11 cellular contexts compared by ENCODE assay signal in genomic region chr18:74316257-74317180, GRCh38. TPM values are rescaled to one million over a fixed set of nuclear protein-coding genes. Genes with fewer than 3 reads are reported as not detected.
DNase-seq lines count a peak whose midpoint lies in the region; ATAC-seq and TF ChIP-seq lines count a peak whose summit lies in the region.
"Had no signal": no experiment of that assay in that cellular context is flagged by ENCODE, and none has a peak within 500 bp of the region (broad histone marks: within the 10 kb centered on the region; RNA-seq: fewer than 3 reads in every experiment).

No MANE protein-coding gene starts in this region.

- H3K9me2 ChIP-seq in GM23338 (ENCODE audit: insufficient read depth): no peaks in the 10 kb centered on the region

- no peaks in the 10 kb centered on the region for H3K27me3 ChIP-seq in GM23338 (ENCODE audit: insufficient read depth)

- TF ChIP-seq CTCF in GM23338 (conservative IDR thresholded peaks at IDR 0.05; ENCODE audit: low read depth in 2 of 2) (no peak), nephron progenitor cell (IDR thresholded peaks at IDR 0.05) (no peak)
- no peak for TF ChIP-seq CTCF in activated CD8-positive, alpha-beta T cell treated with anti-CD3 and anti-CD28 coated beads for 36 hours (IDR thresholded peaks at IDR 0.05)

- H3K4me3 ChIP-seq in GM23338: no peak overlapping the region

- peak; percentile 54 for DNase-seq in GM23338 (ENCODE audit: low spot score)
- DNase-seq in SW480 (ENCODE audit: low spot score): peak; percentile 5
- peak; percentile 59 for DNase-seq in foreskin melanocyte
- DNase-seq in sciatic nerve (ENCODE audit: low spot score): no peak
- DNase-seq in stimulated activated naive CD4-positive, alpha-beta T cell (lab: John Stamatoyannopoulos, UW): no peak
- DNase-seq in T-cell: no peak
- no peak for DNase-seq in nephron progenitor cell
- DNase-seq in activated CD8-positive, alpha-beta T cell treated with anti-CD3 and anti-CD28 coated beads for 36 hours: no peak
- DNase-seq: natural killer cell, NCI-H446 had no signal

- H2AFZ ChIP-seq in GM23338: peak overlapping the region; percentile 70; the same call in 1 of the 2 replicates

- CTCF ChIA-PET in T-cell (lab: Charles Lee): no interaction called here
- CTCF ChIA-PET in activated CD8-positive, alpha-beta T cell treated with anti-CD3 and anti-CD28 coated beads for 36 hours (lab: Charles Lee): interaction anchor here (1.1 kb wide), 1 partner anchor 177 kb away, joined by 3 read pairs; no protein-coding TSS in a partner anchor

- intact Hi-C loops in sciatic nerve (cut with DNase I): no loop called here
- intact Hi-C loops in activated CD8-positive, alpha-beta T cell treated with anti-CD3 and anti-CD28 coated beads for 36 hours (cut with micrococcal nuclease): no loop called here

- H3K27ac Mint-ChIP-seq in GM23338 (no peak overlapping the region), T-cell (no peak overlapping the region), nephron progenitor cell (no peak overlapping the region)
- H3K27ac Mint-ChIP-seq in activated CD8-positive, alpha-beta T cell treated with anti-CD3 and anti-CD28 coated beads for 36 hours: no peak overlapping the region
- H3K27ac Mint-ChIP-seq: natural killer cell had no signal

- no peak overlapping the region for H3K27ac ChIP-seq in GM23338 (ENCODE audit: low read depth)

- POLR2A ChIA-PET in T-cell (lab: Charles Lee): no interaction called here
- POLR2A ChIA-PET in activated CD8-positive, alpha-beta T cell treated with anti-CD3 and anti-CD28 coated beads for 36 hours (lab: Charles Lee): interaction anchor here (0.7 kb wide), 1 partner anchor 1720 kb away, joined by 3 read pairs; no protein-coding TSS in a partner anchor

- H3K4me2 ChIP-seq in GM23338: no peak overlapping the region

- H3F3A ChIP-seq in GM23338 (replicated peaks; ENCODE audit: low read depth): no peaks in the 10 kb centered on the region

- H3K27me3 Mint-ChIP-seq in GM23338 (ENCODE audit: insufficient read depth, low read depth, poor library complexity) (peaks cover 4% of the 10 kb centered on the region), T-cell (peaks cover 5 to 11% of the 10 kb centered on the region in 2 donors), nephron progenitor cell (ENCODE audit: low read depth, poor library complexity) (no peaks in the 10 kb centered on the region)
- H3K27me3 Mint-ChIP-seq in activated CD8-positive, alpha-beta T cell treated with anti-CD3 and anti-CD28 coated beads for 36 hours: no peaks in the 10 kb centered on the region

- no peaks in the 10 kb centered on the region for H3K36me3 ChIP-seq in GM23338 (ENCODE audit: insufficient read depth)

- H3K4me1 Mint-ChIP-seq in GM23338: peaks cover 6% of the 10 kb centered on the region; the same call in 2 of the 3 replicates
- H3K4me1 Mint-ChIP-seq in T-cell: no peaks in the 10 kb centered on the region
- H3K4me1 Mint-ChIP-seq in nephron progenitor cell: no peaks in the 10 kb centered on the region
- H3K4me1 Mint-ChIP-seq in activated CD8-positive, alpha-beta T cell treated with anti-CD3 and anti-CD28 coated beads for 36 hours (ENCODE audit: low read depth): no peaks in the 10 kb centered on the region
- H3K4me1 Mint-ChIP-seq: natural killer cell had no signal

- H3K4me3 Mint-ChIP-seq in GM23338 (no peak overlapping the region), T-cell (no peak overlapping the region), nephron progenitor cell (no peak overlapping the region)
- H3K4me3 Mint-ChIP-seq in activated CD8-positive, alpha-beta T cell treated with anti-CD3 and anti-CD28 coated beads for 36 hours: no peak overlapping the region
- H3K4me3 Mint-ChIP-seq: natural killer cell had no signal

- ATAC-seq in GM23338 (peak; percentile 65), sciatic nerve (peak; percentile 41), T-cell (replicated peaks in 1 of 4) (no peak)
- no peak for ATAC-seq in activated CD8-positive, alpha-beta T cell treated with anti-CD3 and anti-CD28 coated beads for 36 hours
- ATAC-seq: natural killer cell had no signal

- peaks cover 3% of the 10 kb centered on the region; the same call in 1 of the 2 replicates for H3K4me1 ChIP-seq in GM23338 (ENCODE audit: insufficient read depth)

- H3K9me3 Mint-ChIP-seq in GM23338: peaks cover 9% of the 10 kb centered on the region; the same call in 1 of the 3 replicates
- H3K9me3 Mint-ChIP-seq in T-cell: no peaks in the 10 kb centered on the region
- peaks cover 11% of the 10 kb centered on the region for H3K9me3 Mint-ChIP-seq in nephron progenitor cell
- no peaks in the 10 kb centered on the region for H3K9me3 Mint-ChIP-seq in activated CD8-positive, alpha-beta T cell treated with anti-CD3 and anti-CD28 coated beads for 36 hours
- H3K9me3 Mint-ChIP-seq: natural killer cell had no signal

- H3K36me3 Mint-ChIP-seq in GM23338 (ENCODE audit: low read depth): no peaks in the 10 kb centered on the region; the same call in 2 of the 3 replicates
- no peaks in the 10 kb centered on the region for H3K36me3 Mint-ChIP-seq in T-cell
- H3K36me3 Mint-ChIP-seq in nephron progenitor cell (ENCODE audit: low read depth): no peaks in the 10 kb centered on the region
- H3K36me3 Mint-ChIP-seq in activated CD8-positive, alpha-beta T cell treated with anti-CD3 and anti-CD28 coated beads for 36 hours (ENCODE audit: low read depth): no peaks in the 10 kb centered on the region
- H3K36me3 Mint-ChIP-seq: natural killer cell had no signal

- H3K79me2 ChIP-seq in GM23338 (replicated peaks; ENCODE audit: insufficient read depth): no peaks in the 10 kb centered on the region

- no peaks in the 10 kb centered on the region for H4K20me1 ChIP-seq in GM23338 (replicated peaks; ENCODE audit: insufficient read depth)

TF ChIP-seq in GM23338, 12 proteins besides CTCF, POLR2A, EP300 and RAD21 (continues in another document):
- TF ChIP-seq EZH2phosphoT487 (IDR thresholded peaks at IDR 0.05; ENCODE audit: unreplicated experiment): no peak
- no peak for TF ChIP-seq POLR2AphosphoS5 (IDR thresholded peaks at IDR 0.05; ENCODE audit: low read depth)
- TF ChIP-seq NANOG (IDR thresholded peaks at IDR 0.05; ENCODE audit: borderline replicate concordance): no peak
- TF ChIP-seq, protein P1, sequence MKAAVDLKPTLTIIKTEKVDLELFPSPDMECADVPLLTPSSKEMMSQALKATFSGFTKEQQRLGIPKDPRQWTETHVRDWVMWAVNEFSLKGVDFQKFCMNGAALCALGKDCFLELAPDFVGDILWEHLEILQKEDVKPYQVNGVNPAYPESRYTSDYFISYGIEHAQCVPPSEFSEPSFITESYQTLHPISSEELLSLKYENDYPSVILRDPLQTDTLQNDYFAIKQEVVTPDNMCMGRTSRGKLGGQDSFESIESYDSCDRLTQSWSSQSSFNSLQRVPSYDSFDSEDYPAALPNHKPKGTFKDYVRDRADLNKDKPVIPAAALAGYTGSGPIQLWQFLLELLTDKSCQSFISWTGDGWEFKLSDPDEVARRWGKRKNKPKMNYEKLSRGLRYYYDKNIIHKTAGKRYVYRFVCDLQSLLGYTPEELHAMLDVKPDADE (IDR thresholded peaks at IDR 0.05): no peak
- TF ChIP-seq, protein P2, sequence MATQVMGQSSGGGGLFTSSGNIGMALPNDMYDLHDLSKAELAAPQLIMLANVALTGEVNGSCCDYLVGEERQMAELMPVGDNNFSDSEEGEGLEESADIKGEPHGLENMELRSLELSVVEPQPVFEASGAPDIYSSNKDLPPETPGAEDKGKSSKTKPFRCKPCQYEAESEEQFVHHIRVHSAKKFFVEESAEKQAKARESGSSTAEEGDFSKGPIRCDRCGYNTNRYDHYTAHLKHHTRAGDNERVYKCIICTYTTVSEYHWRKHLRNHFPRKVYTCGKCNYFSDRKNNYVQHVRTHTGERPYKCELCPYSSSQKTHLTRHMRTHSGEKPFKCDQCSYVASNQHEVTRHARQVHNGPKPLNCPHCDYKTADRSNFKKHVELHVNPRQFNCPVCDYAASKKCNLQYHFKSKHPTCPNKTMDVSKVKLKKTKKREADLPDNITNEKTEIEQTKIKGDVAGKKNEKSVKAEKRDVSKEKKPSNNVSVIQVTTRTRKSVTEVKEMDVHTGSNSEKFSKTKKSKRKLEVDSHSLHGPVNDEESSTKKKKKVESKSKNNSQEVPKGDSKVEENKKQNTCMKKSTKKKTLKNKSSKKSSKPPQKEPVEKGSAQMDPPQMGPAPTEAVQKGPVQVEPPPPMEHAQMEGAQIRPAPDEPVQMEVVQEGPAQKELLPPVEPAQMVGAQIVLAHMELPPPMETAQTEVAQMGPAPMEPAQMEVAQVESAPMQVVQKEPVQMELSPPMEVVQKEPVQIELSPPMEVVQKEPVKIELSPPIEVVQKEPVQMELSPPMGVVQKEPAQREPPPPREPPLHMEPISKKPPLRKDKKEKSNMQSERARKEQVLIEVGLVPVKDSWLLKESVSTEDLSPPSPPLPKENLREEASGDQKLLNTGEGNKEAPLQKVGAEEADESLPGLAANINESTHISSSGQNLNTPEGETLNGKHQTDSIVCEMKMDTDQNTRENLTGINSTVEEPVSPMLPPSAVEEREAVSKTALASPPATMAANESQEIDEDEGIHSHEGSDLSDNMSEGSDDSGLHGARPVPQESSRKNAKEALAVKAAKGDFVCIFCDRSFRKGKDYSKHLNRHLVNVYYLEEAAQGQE (IDR thresholded peaks at IDR 0.05; ENCODE audit: unreplicated experiment): no peak
- TF ChIP-seq STAT1 (IDR thresholded peaks at IDR 0.05; ENCODE audit: unreplicated experiment): no peak
- no peak for TF ChIP-seq CREB1 (CRISPR knock-in tag; IDR thresholded peaks at IDR 0.05; ENCODE audit: low read depth)
- TF ChIP-seq JUNB (IDR thresholded peaks at IDR 0.05; ENCODE audit: unreplicated experiment): no peak

RNA-seq across cellular contexts. Expression of gene C18orf63, which starts 0.9 kb away (rescaled TPM):
- not detected in 2 replicates for total RNA-seq in GM23338 (2014; rRNA removed; shearing (Covaris generic))
- not detected in 2 replicates for polyA plus RNA-seq in GM23338 (2016; fragmentation: Nextera tagmentation; extraction: Ambion mirVana)
- not detected for total RNA-seq in sciatic nerve
- not detected for total RNA-seq in T-cell
- total RNA-seq in activated CD8-positive, alpha-beta T cell treated with anti-CD3 and anti-CD28 coated beads for 36 hours: not detected
- total RNA-seq: glomerular endothelial cell, natural killer cell had no signal

RNA-seq across cellular contexts. Expression of gene CYB5A, which starts 24.8 kb away (rescaled TPM):
- total RNA-seq in GM23338 (2014; rRNA removed; shearing (Covaris generic)): 122 and 136 TPM in 2 replicates
- 274 and 283 TPM in 2 replicates for polyA plus RNA-seq in GM23338 (2016; fragmentation: Nextera tagmentation; extraction: Ambion mirVana)
- 117 TPM for total RNA-seq in sciatic nerve
- 10 to 100 TPM; 14.4 to 28.8 (median 25.1) TPM for total RNA-seq in T-cell
- total RNA-seq in activated CD8-positive, alpha-beta T cell treated with anti-CD3 and anti-CD28 coated beads for 36 hours: 10 to 100 TPM; 60.2 to 62.4 TPM

Comparison
In these comparisons a context has a peak if more than half of its experiments do, and no peak if none do; other contexts are left out.
1. ATAC-seq: peak in GM23338 (single experiment) and sciatic nerve (single experiment); none in T-cell (0 of 4) and activated CD8-positive, alpha-beta T cell treated with anti-CD3 and anti-CD28 coated beads for 36 hours (single experiment).
2. DNase-seq: peak in GM23338 (single experiment), SW480 (single experiment) and foreskin melanocyte (single experiment); none in sciatic nerve (single experiment), stimulated activated naive CD4-positive, alpha-beta T cell (0 of 6), T-cell (0 of 34), nephron progenitor cell (single experiment) and activated CD8-positive, alpha-beta T cell treated with anti-CD3 and anti-CD28 coated beads for 36 hours (single experiment).